ENCODE assay signal across 8 cellular contexts in the genomic region with DNA sequence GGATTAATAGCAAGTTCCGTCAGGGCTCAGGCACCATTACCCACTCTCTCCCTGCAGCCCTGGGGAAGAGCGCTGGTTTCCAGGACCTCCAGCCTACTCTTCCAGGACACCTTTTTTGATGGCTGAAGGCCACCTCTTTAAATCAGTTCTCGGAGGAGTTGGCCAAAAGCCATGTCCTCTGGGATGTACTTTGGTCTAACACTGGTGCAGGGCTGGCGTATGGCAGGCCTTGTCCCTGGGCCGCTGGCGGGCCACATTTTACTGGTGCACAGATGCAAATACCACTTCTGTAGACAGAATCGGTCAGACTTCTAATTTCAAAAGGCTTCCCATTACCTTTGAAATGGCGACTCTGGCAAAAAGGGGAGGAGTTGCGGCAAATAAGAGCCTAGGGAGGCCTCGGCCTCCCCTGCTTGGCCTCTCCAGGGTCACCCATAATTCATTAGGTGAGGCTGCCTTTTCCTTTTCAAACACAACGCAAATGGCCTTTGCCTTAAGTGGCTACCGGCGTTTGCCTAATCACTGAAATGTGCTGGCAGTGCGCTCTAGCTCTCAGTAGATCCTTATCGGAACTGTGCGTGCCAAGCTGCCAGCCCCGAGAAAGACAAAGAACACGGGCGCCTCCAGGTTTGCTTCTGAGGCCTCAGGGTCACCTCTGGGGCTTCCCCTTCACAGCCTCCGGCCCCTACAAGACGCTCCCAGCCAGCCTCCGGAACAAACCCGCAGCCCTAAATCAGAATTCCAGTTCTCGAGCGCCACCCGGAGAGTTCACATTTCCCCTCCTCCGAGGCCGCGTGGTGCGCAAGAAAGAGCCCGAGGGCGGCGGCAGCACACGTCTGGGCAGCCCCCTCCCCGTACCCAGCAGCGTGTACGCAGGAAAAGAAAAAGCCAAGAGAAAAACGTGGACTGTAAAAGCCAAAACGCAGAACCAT.
A peak's percentile ranks its signal among the peaks of the same experiment; 100 is the strongest.
DNase-seq lines count a peak whose midpoint lies in the region; ATAC-seq lines count a peak whose summit lies in the region.

No MANE protein-coding gene starts in this region.

- H3K27me3 Mint-ChIP-seq in effector memory CD8-positive, alpha-beta T cell, result no peaks in the 10 kb centered on the region

- H3K36me3 Mint-ChIP-seq in effector memory CD8-positive, alpha-beta T cell (ENCODE audit: insufficient read depth), result peaks cover 46% of the 10 kb centered on the region

- peaks cover 23 to 32% of the 10 kb centered on the region in 2 donors for H3K4me1 Mint-ChIP-seq in effector memory CD8-positive, alpha-beta T cell (ENCODE audit: low read depth in 2 of 2)

- H3K27ac Mint-ChIP-seq in effector memory CD8-positive, alpha-beta T cell, result peak overlapping the region; percentile 95 to 96

- peak overlapping the region; percentile 86 to 90 for H3K4me3 Mint-ChIP-seq in effector memory CD8-positive, alpha-beta T cell

- H3K9ac ChIP-seq in ES-I3 (ENCODE audit: low read depth, low read length), result peak overlapping the region; percentile 60

- peaks cover 7% of the 10 kb centered on the region for H3K4me1 ChIP-seq in ES-I3 (ENCODE audit: insufficient read depth, low read length)

- ATAC-seq in effector memory CD8-positive, alpha-beta T cell (replicated peaks), result no peak
- ATAC-seq in HG02973 (IDR thresholded peaks at IDR 0.05; ENCODE audit: unreplicated experiment), result no peak

- no peaks in the 10 kb centered on the region for H3K9me3 Mint-ChIP-seq in effector memory CD8-positive, alpha-beta T cell

- DNase-seq in NCI-H128 (lab: John Stamatoyannopoulos, UW; ENCODE audit: unreplicated experiment) (peak; percentile 7), occipital lobe (lab: John Stamatoyannopoulos, UW) (peak; percentile 4), T1000 (lab: John Stamatoyannopoulos, UW) (no peak), NCI-H82 treated with DMSO at 0.1 percent for 48 hours (lab: John Stamatoyannopoulos, UW; ENCODE audit: unreplicated experiment) (no peak)
- DNase-seq in activated CD4-positive, alpha-beta T cell treated with anti-CD3 and anti-CD28 coated beads, Interleukin-2, amount 50 U/mL, for 1 hour, result peak; percentile 41
- DNase-seq in effector memory CD8-positive, alpha-beta T cell, result no peak

- H3K36me3 ChIP-seq in ES-I3 (ENCODE audit: insufficient read depth, low read length), result no peaks in the 10 kb centered on the region

- no peaks in the 10 kb centered on the region for H3K9me3 ChIP-seq in ES-I3 (ENCODE audit: control insufficient read depth, insufficient read depth, low read length)

Comparison
In these comparisons a context has a peak if more than half of its experiments do, and no peak if none do; other contexts are left out.
1. DNase-seq: peak in NCI-H128 (single experiment), activated CD4-positive, alpha-beta T cell treated with anti-CD3 and anti-CD28 coated beads, Interleukin-2, amount 50 U/mL, for 1 hour (single experiment) and occipital lobe (single experiment); none in effector memory CD8-positive, alpha-beta T cell (0 of 3), T1000 (single experiment) and NCI-H82 treated with DMSO at 0.1 percent for 48 hours (single experiment).